1 cellular context compared by ENCODE assay signal in genomic region chr10:32378371-32379301, GRCh38.
A peak's percentile ranks its signal among the peaks of the same experiment; 100 is the strongest.
TF ChIP-seq lines count a peak whose summit lies in the region.

No MANE protein-coding gene starts in this region.

TF ChIP-seq in K562, 482 proteins besides CTCF, POLR2A, EP300 and RAD21 (continued from another document and continues in another):
- TF ChIP-seq AFF1 (IDR thresholded peaks at IDR 0.05; ENCODE audit: low read depth in 1 of 2, partially characterized antibody in 2 of 2) = peak in 1 of 2 experiments; percentile 15
- peak; percentile 13; the same call in 1 of the 2 replicates for TF ChIP-seq TFAP4 (CRISPR knock-in tag; IDR thresholded peaks at IDR 0.05; ENCODE audit: borderline replicate concordance)
- TF ChIP-seq MTA3 (IDR thresholded peaks at IDR 0.05; ENCODE audit: borderline replicate concordance) = peak; percentile 76; the same call in 1 of the 2 replicates
- peak; percentile 9 for TF ChIP-seq EP400 (IDR thresholded peaks at IDR 0.05)
- TF ChIP-seq ELF4 (CRISPR knock-in tag; IDR thresholded peaks at IDR 0.05) = no peak
- TF ChIP-seq RNF2 (IDR thresholded peaks at IDR 0.05) = peak; percentile 44; the same call in 1 of the 2 replicates
- TF ChIP-seq TBP (optimal IDR thresholded peaks at IDR 0.05; ENCODE audit: low read depth, low read length) = peak; percentile 85
- no peak for TF ChIP-seq ZNF77 (CRISPR knock-in tag; IDR thresholded peaks at IDR 0.05)
- peak; percentile 77 for TF ChIP-seq RBFOX2 (IDR thresholded peaks at IDR 0.05; ENCODE audit: low read depth, low read length)
- 0 out of 2 replicates have a peak, but pooled peaks have one; percentile 17 for TF ChIP-seq ESRRA (IDR thresholded peaks at IDR 0.05; ENCODE audit: borderline replicate concordance, low read depth)
- TF ChIP-seq BRD4 (IDR thresholded peaks at IDR 0.05) = 0 out of 2 replicates have a peak, but pooled peaks have one; percentile 50
- TF ChIP-seq JUND (IDR thresholded peaks at IDR 0.05; ENCODE audit: borderline replicate concordance, low read depth, low read length) = no peak
- TF ChIP-seq JUND (tag; IDR thresholded peaks at IDR 0.05; ENCODE audit: borderline replicate concordance, low read depth, low read length) = peak; percentile 47; the same call in 1 of the 3 replicates
- TF ChIP-seq ETV5 (CRISPR knock-in tag; IDR thresholded peaks at IDR 0.05; ENCODE audit: low read depth) = 0 out of 2 replicates have a peak, but pooled peaks have one; percentile 27
- peak; percentile 22 for TF ChIP-seq NEUROD1 (IDR thresholded peaks at IDR 0.05; ENCODE audit: borderline replicate concordance, low read depth, low read length, partially characterized antibody)
- TF ChIP-seq ZNF655 (CRISPR knock-in tag; IDR thresholded peaks at IDR 0.05) = no peak
- TF ChIP-seq CCAR2 (IDR thresholded peaks at IDR 0.05; ENCODE audit: low read depth, low read length) = no peak
- peak; percentile 11 for TF ChIP-seq MEIS2 (IDR thresholded peaks at IDR 0.05; ENCODE audit: partially characterized antibody)
- no peak for TF ChIP-seq TRIM24 (IDR thresholded peaks at IDR 0.05)
- peak; percentile 74 for TF ChIP-seq RBM39 (optimal IDR thresholded peaks at IDR 0.05; ENCODE audit: low read depth, low read length)
- 0 out of 2 replicates have a peak, but pooled peaks have one; percentile 26 for TF ChIP-seq NKRF (IDR thresholded peaks at IDR 0.05; ENCODE audit: borderline replicate concordance)
- no peak for TF ChIP-seq ETV6 (IDR thresholded peaks at IDR 0.05; ENCODE audit: borderline replicate concordance in 1 of 2, low read depth in 2 of 2, low read length in 1 of 2)
- no peak for TF ChIP-seq ETV6 (CRISPR knock-in tag; IDR thresholded peaks at IDR 0.05; ENCODE audit: borderline replicate concordance)
- TF ChIP-seq GTF2B (IDR thresholded peaks at IDR 0.05; ENCODE audit: extremely low read depth, insufficient read length) = peak; percentile 73
- no peak for TF ChIP-seq ZC3H4 (CRISPR knock-in tag; IDR thresholded peaks at IDR 0.05; ENCODE audit: borderline replicate concordance)
- TF ChIP-seq TAL1 (IDR thresholded peaks at IDR 0.05) = peak; percentile 11; the same call in 1 of the 2 replicates
- peak; percentile 32; the same call in 1 of the 2 replicates for TF ChIP-seq NFATC3 (IDR thresholded peaks at IDR 0.05)
- TF ChIP-seq MTA1 (IDR thresholded peaks at IDR 0.05; ENCODE audit: borderline replicate concordance) = 0 out of 2 replicates have a peak, but pooled peaks have one; percentile 24
- peak; percentile 64 for TF ChIP-seq TAF9B (IDR thresholded peaks at IDR 0.05; ENCODE audit: partially characterized antibody)
- peak; percentile 23; the same call in 1 of the 2 replicates for TF ChIP-seq PKNOX1 (IDR thresholded peaks at IDR 0.05)
- peak; percentile 37; the same call in 1 of the 2 replicates for TF ChIP-seq CREM (IDR thresholded peaks at IDR 0.05; ENCODE audit: low read depth)
- peak; percentile 50; the same call in 1 of the 2 replicates for TF ChIP-seq ATF7 (IDR thresholded peaks at IDR 0.05)
- peak; percentile 26; the same call in 1 of the 2 replicates for TF ChIP-seq ZBTB40 (IDR thresholded peaks at IDR 0.05)
- no peak for TF ChIP-seq ZBTB40 (CRISPR knock-in tag; IDR thresholded peaks at IDR 0.05)
- 0 out of 2 replicates have a peak, but pooled peaks have one; percentile 10 for TF ChIP-seq BHLHE40 (IDR thresholded peaks at IDR 0.05; ENCODE audit: low read length)
- peak; percentile 99 for TF ChIP-seq VEZF1 (CRISPR knock-in tag; IDR thresholded peaks at IDR 0.05)
- peak; percentile 90 for TF ChIP-seq BRD9 (IDR thresholded peaks at IDR 0.05; ENCODE audit: low read depth, partially characterized antibody)
- no peak for TF ChIP-seq DDX20 (tag; IDR thresholded peaks at IDR 0.05; ENCODE audit: low read depth)
- no peak for TF ChIP-seq ZNF23 (CRISPR knock-in tag; IDR thresholded peaks at IDR 0.05)
- TF ChIP-seq ZNF124 (CRISPR knock-in tag; IDR thresholded peaks at IDR 0.05) = no peak
- TF ChIP-seq TEAD4 (IDR thresholded peaks at IDR 0.05; ENCODE audit: low read length) = peak; percentile 41
- no peak for TF ChIP-seq TEAD4 (CRISPR knock-in tag; IDR thresholded peaks at IDR 0.05; ENCODE audit: borderline replicate concordance)
